ENCODE assay signal across 9 cellular contexts in genomic region chr10:77004917-77005564, GRCh38.
A peak's percentile ranks its signal among the peaks of the same experiment; 100 is the strongest.
DNase-seq lines count a peak whose midpoint lies in the region; ATAC-seq, FAIRE-seq and TF ChIP-seq lines count a peak whose summit lies in the region.
"Had no signal": no experiment of that assay in that cellular context is flagged by ENCODE, and none has a peak within 500 bp of the region (broad histone marks: within the 10 kb centered on the region; RNA-seq: fewer than 3 reads in every experiment).

No MANE protein-coding gene starts in this region.

- dilution Hi-C loops in endothelial cell of umbilical vein (cut with MboI; ENCODE audit: extremely low pct_ligation_motif_present, low sequenced_read_pairs): no loop called here

- H3K9me3 ChIP-seq in OCI-LY1 (ENCODE audit: low read length) (no peaks in the 10 kb centered on the region), endothelial cell of umbilical vein (replicated peaks; ENCODE audit: control insufficient read depth, insufficient read depth, low read length) (no peaks in the 10 kb centered on the region)

- no TSS peak for BruUV-seq in endothelial cell of umbilical vein (replicated peaks; lab: Mats Ljungman, UMichigan)

- peak; percentile 35 for DNase-seq in DMS79 (lab: John Stamatoyannopoulos, UW)
- DNase-seq in endothelial cell of umbilical vein (ENCODE audit: low read depth, low spot score): peak; percentile 49
- peak; percentile 42 for DNase-seq in middle frontal gyrus (ENCODE audit: extremely low spot score, low spot score)
- no peak for DNase-seq in naive thymus-derived CD8-positive, alpha-beta T cell

- H3F3A ChIP-seq in OCI-LY1 (ENCODE audit: insufficient read depth, low read length): no peaks in the 10 kb centered on the region

- no peaks in the 10 kb centered on the region for H3K9me2 ChIP-seq in OCI-LY1 (ENCODE audit: low read depth, low read length)

- H3K79me2 ChIP-seq in OCI-LY1 (ENCODE audit: insufficient read depth, low read length): no peaks in the 10 kb centered on the region
- H3K79me2 ChIP-seq in endothelial cell of umbilical vein (ENCODE audit: control insufficient read depth, insufficient read depth, low read length): no peaks in the 10 kb centered on the region

- H3K9me1 ChIP-seq in endothelial cell of umbilical vein (replicated peaks; ENCODE audit: control insufficient read depth, extremely low read depth, insufficient read depth, low read length): no peaks in the 10 kb centered on the region

- H3K4me3 ChIP-seq in OCI-LY1 (ENCODE audit: low read depth, low read length, poor library complexity, severe bottlenecking): no peak overlapping the region
- no peak overlapping the region for H3K4me3 ChIP-seq in endothelial cell of umbilical vein (replicated peaks in 1 of 3; ENCODE audit: insufficient read depth in 1 of 3, low read depth in 1 of 3, low read length in 3 of 3)

- H3K27ac ChIP-seq in OCI-LY1 (ENCODE audit: low read depth, low read length, poor library complexity, severe bottlenecking) (no peak overlapping the region), endothelial cell of umbilical vein (ENCODE audit: insufficient read depth, low read depth, low read length) (no peak overlapping the region)

- FAIRE-seq in endothelial cell of umbilical vein (lab: Jason Lieb, UNC): peak; percentile 79

- no peaks in the 10 kb centered on the region for H4K20me1 ChIP-seq in OCI-LY1 (ENCODE audit: insufficient read depth, low read length)
- no peaks in the 10 kb centered on the region for H4K20me1 ChIP-seq in endothelial cell of umbilical vein (replicated peaks; ENCODE audit: control insufficient read depth, extremely low read depth, insufficient read depth, low read length)

- peak; percentile 38 for ATAC-seq in HG02884 (IDR thresholded peaks at IDR 0.05; ENCODE audit: unreplicated experiment)
- ATAC-seq in GM19395 (IDR thresholded peaks at IDR 0.05; ENCODE audit: unreplicated experiment): no peak
- ATAC-seq in naive thymus-derived CD8-positive, alpha-beta T cell: no peak
- ATAC-seq in HG03135 (IDR thresholded peaks at IDR 0.05; ENCODE audit: unreplicated experiment): no peak

- POLR2A ChIA-PET in endothelial cell of umbilical vein (lab: Charles Lee): no interaction called here
- POLR2A ChIA-PET in naive thymus-derived CD8-positive, alpha-beta T cell (lab: Charles Lee): no interaction called here

- no peak overlapping the region for H3K4me3 Mint-ChIP-seq in naive thymus-derived CD8-positive, alpha-beta T cell
- H3K4me3 Mint-ChIP-seq: T-helper 1 cell treated with Interleukin-12 subunit alpha and Interleukin-12 subunit beta and Interleukin-4 antibody, amounts not matched to agents 30 μg/mL and 1 μg/mL, for 36 hours had no signal

- intact Hi-C loops in endothelial cell of umbilical vein (cut with micrococcal nuclease): loop anchor here (1.0 kb wide), 1 partner anchor 107 kb away; no protein-coding TSS in a partner anchor

- H3K9me3 Mint-ChIP-seq in naive thymus-derived CD8-positive, alpha-beta T cell: no peaks in the 10 kb centered on the region
- H3K9me3 Mint-ChIP-seq: T-helper 1 cell treated with Interleukin-12 subunit alpha and Interleukin-12 subunit beta and Interleukin-4 antibody, amounts not matched to agents 30 μg/mL and 1 μg/mL, for 36 hours had no signal

- H3K4me1 ChIP-seq in OCI-LY1 (ENCODE audit: insufficient read depth, low read length, severe bottlenecking) (no peaks in the 10 kb centered on the region), endothelial cell of umbilical vein (ENCODE audit: control insufficient read depth, extremely low read depth, insufficient read depth, low read length) (no peaks in the 10 kb centered on the region)

- no peak for TF ChIP-seq POLR2A in endothelial cell of umbilical vein (IDR thresholded peaks at IDR 0.05; ENCODE audit: low read depth, low read length)

- H3K36me3 ChIP-seq in OCI-LY1 (ENCODE audit: insufficient read depth, low read length) (no peaks in the 10 kb centered on the region), endothelial cell of umbilical vein (ENCODE audit: control insufficient read depth in 2 of 2, extremely low read depth in 1 of 2, insufficient read depth in 2 of 2, low read length in 2 of 2) (no peaks in the 10 kb centered on the region)

- no peak overlapping the region for H2AFZ ChIP-seq in OCI-LY1 (ENCODE audit: low read length)
- no peak overlapping the region for H2AFZ ChIP-seq in endothelial cell of umbilical vein (ENCODE audit: low read depth, low read length)

- H3K4me2 ChIP-seq in OCI-LY1 (ENCODE audit: low read length): no peak overlapping the region
- no peak overlapping the region for H3K4me2 ChIP-seq in endothelial cell of umbilical vein (ENCODE audit: insufficient read depth, low read length)

- peaks cover 0 to 9% (median 6%) of the 10 kb centered on the region in 5 donors for H3K27me3 Mint-ChIP-seq in naive thymus-derived CD8-positive, alpha-beta T cell

- H3K27ac Mint-ChIP-seq in naive thymus-derived CD8-positive, alpha-beta T cell: no peak overlapping the region
- H3K27ac Mint-ChIP-seq: T-helper 1 cell treated with Interleukin-12 subunit alpha and Interleukin-12 subunit beta and Interleukin-4 antibody, amounts not matched to agents 30 μg/mL and 1 μg/mL, for 36 hours had no signal

- no peaks in the 10 kb centered on the region for H3K27me3 ChIP-seq in OCI-LY1 (ENCODE audit: insufficient read depth, low read length)
- H3K27me3 ChIP-seq in endothelial cell of umbilical vein (ENCODE audit: control insufficient read depth in 2 of 2, insufficient read depth in 2 of 2, low read length in 2 of 2): peaks cover 4 to 5% of the 10 kb centered on the region in 2 experiments

- CTCF ChIA-PET in endothelial cell of umbilical vein (lab: Charles Lee): interaction anchor here (0.6 to 2.8 kb wide), 28 partner anchors 8 to 969 kb away, joined by 3 to 18 read pairs (median 4); no protein-coding TSS in a partner anchor

- H3K36me3 Mint-ChIP-seq in naive thymus-derived CD8-positive, alpha-beta T cell: no peaks in the 10 kb centered on the region

- peaks cover 0 to 3% (median under 1%) of the 10 kb centered on the region in 4 donors for H3K4me1 Mint-ChIP-seq in naive thymus-derived CD8-positive, alpha-beta T cell

- TF ChIP-seq CTCF in OCI-LY1 (IDR thresholded peaks at IDR 0.05; ENCODE audit: low read length) (peak; percentile 74), endothelial cell of umbilical vein (IDR thresholded peaks at IDR 0.05; ENCODE audit: extremely low read depth in 1 of 2, insufficient read depth in 1 of 2, low read depth in 1 of 2, low read length in 2 of 2) (peak; percentile 53 to 66)

- no peak overlapping the region for H3K9ac ChIP-seq in OCI-LY1 (ENCODE audit: low read length)
- no peak overlapping the region for H3K9ac ChIP-seq in endothelial cell of umbilical vein (replicated peaks; ENCODE audit: extremely low read depth, insufficient read depth, low read length)

TF ChIP-seq in endothelial cell of umbilical vein, 7 proteins besides CTCF, POLR2A, EP300 and RAD21:
- no peak for TF ChIP-seq EZH2 (IDR thresholded peaks at IDR 0.05; ENCODE audit: borderline replicate concordance, low read depth, low read length, severe bottlenecking)
- TF ChIP-seq GATA2 (IDR thresholded peaks at IDR 0.05; ENCODE audit: insufficient read depth, insufficient read length, low read depth, low read length): no peak
- TF ChIP-seq, protein P1, sequence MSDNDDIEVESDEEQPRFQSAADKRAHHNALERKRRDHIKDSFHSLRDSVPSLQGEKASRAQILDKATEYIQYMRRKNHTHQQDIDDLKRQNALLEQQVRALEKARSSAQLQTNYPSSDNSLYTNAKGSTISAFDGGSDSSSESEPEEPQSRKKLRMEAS (IDR thresholded peaks at IDR 0.05; ENCODE audit: insufficient read depth, insufficient read length): no peak
- no peak for TF ChIP-seq FOS (IDR thresholded peaks at IDR 0.05; ENCODE audit: borderline replicate concordance, insufficient read depth, low read length)
- no peak for TF ChIP-seq JUN (IDR thresholded peaks at IDR 0.05; ENCODE audit: borderline replicate concordance, insufficient read depth, insufficient read length, low read depth)
- TF ChIP-seq MYC (IDR thresholded peaks at IDR 0.05; ENCODE audit: low read depth, low read length): no peak
- TF ChIP-seq POLR2AphosphoS5 (IDR thresholded peaks at IDR 0.05; ENCODE audit: insufficient read depth, low read depth, low read length): no peak

Comparison
In these comparisons a context has a peak if more than half of its experiments do, and no peak if none do; other contexts are left out.
1. DNase-seq: peak in DMS79 (single experiment), endothelial cell of umbilical vein (single experiment) and middle frontal gyrus (single experiment); none in naive thymus-derived CD8-positive, alpha-beta T cell (0 of 10).